Comparison of ENCODE assay signal across 18 cellular contexts in the genomic region with DNA sequence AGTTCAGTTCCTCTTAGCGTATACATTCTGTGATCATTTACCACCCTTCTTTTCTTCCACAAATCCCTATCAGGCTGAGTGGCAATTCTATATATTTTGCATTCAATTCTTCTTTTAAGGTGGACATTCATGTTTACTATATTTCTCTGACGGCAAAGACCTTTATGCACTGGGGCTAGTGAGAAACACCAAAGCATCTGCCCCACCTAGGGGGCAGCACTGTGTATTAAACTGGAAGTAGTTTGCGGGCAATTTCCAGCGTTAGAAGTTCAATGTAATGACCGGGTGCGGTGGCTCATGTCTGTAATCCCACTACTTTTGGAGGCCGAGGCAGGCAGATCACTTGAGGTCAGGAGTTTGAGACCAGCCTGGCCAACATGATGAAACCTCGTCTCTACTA.
A peak's percentile ranks its signal among the peaks of the same experiment; 100 is the strongest.
DNase-seq lines count a peak whose midpoint lies in the region; ATAC-seq and TF ChIP-seq lines count a peak whose summit lies in the region.
"Had no signal": no experiment of that assay in that cellular context is flagged by ENCODE, and none has a peak within 500 bp of the region (broad histone marks: within the 10 kb centered on the region; RNA-seq: fewer than 3 reads in every experiment).

No MANE protein-coding gene starts in this region.

- no peak overlapping the region for H2AFZ ChIP-seq in KMS-11 (ENCODE audit: low read depth)
- H2AFZ ChIP-seq: PC-9 had no signal

- H3K27ac ChIP-seq in C4-2B (no peak overlapping the region), KMS-11 (no peak overlapping the region), brain microvascular endothelial cell (no peak overlapping the region), iPS DF 6.9 (ENCODE audit: low read length) (no peak overlapping the region)
- H3K27ac ChIP-seq: BLaER1, PC-9, SJSA1 had no signal

- no peak overlapping the region for H3K27ac Mint-ChIP-seq in activated T-cell treated with anti-CD3 and anti-CD28 coated beads, Interleukin-2, amount 50 U/mL, for 24 hours
- H3K27ac Mint-ChIP-seq: CD8-positive, alpha-beta memory T cell had no signal

- H3K36me3 ChIP-seq in KMS-11 (ENCODE audit: insufficient read depth) = no peaks in the 10 kb centered on the region
- H3K36me3 ChIP-seq in brain microvascular endothelial cell (replicated peaks) = no peaks in the 10 kb centered on the region
- no peaks in the 10 kb centered on the region for H3K36me3 ChIP-seq in iPS DF 6.9 (ENCODE audit: control insufficient read depth, insufficient read depth, low read length)
- H3K36me3 ChIP-seq: BLaER1, SJSA1 had no signal

- no peaks in the 10 kb centered on the region for H3K79me2 ChIP-seq in KMS-11 (ENCODE audit: insufficient read depth, low read depth)

- DNase-seq in brain microvascular endothelial cell (no peak), iPS DF 6.9 (ENCODE audit: low read depth, low spot score) (peak; percentile 18), T1000 (lab: John Stamatoyannopoulos, UW) (no peak)
- no peak for DNase-seq in activated T-cell treated with anti-CD3 and anti-CD28 coated beads, Interleukin-2, amount 50 U/mL, for 24 hours
- no peak for DNase-seq in activated CD4-positive, alpha-beta T cell treated with anti-CD3 and anti-CD28 coated beads for 48 hours
- DNase-seq: CD8-positive, alpha-beta memory T cell; Karpas-422; MM.1S; NCI-H1105 treated with DMSO at 0.1 percent for 48 hours; NCI-H187; NCI-H526 treated with DMSO at 0.1 percent for 48 hours; PC-9; SW 1271 had no signal

- H3K36me3 Mint-ChIP-seq in activated T-cell treated with anti-CD3 and anti-CD28 coated beads, Interleukin-2, amount 50 U/mL, for 24 hours (ENCODE audit: low read depth) = no peaks in the 10 kb centered on the region
- H3K36me3 Mint-ChIP-seq: CD8-positive, alpha-beta memory T cell had no signal

- H3K4me3 Mint-ChIP-seq in activated T-cell treated with anti-CD3 and anti-CD28 coated beads, Interleukin-2, amount 50 U/mL, for 24 hours = no peak overlapping the region
- H3K4me3 Mint-ChIP-seq: CD8-positive, alpha-beta memory T cell had no signal

- ATAC-seq in GM18868 (IDR thresholded peaks at IDR 0.05; ENCODE audit: unreplicated experiment) = no peak

- no peaks in the 10 kb centered on the region for H3K9me3 ChIP-seq in iPS DF 6.9 (ENCODE audit: control insufficient read depth, insufficient read depth, low read length)
- H3K9me3 ChIP-seq: BLaER1, SJSA1 had no signal

- H3K27me3 ChIP-seq in KMS-11 (ENCODE audit: insufficient read depth, low read depth) (no peaks in the 10 kb centered on the region), brain microvascular endothelial cell (replicated peaks) (no peaks in the 10 kb centered on the region), iPS DF 6.9 (ENCODE audit: control insufficient read depth, insufficient read depth, low read length) (no peaks in the 10 kb centered on the region)
- H3K27me3 ChIP-seq: BLaER1 had no signal

- no peaks in the 10 kb centered on the region for H3K4me1 Mint-ChIP-seq in activated T-cell treated with anti-CD3 and anti-CD28 coated beads, Interleukin-2, amount 50 U/mL, for 24 hours (ENCODE audit: low read depth)
- H3K4me1 Mint-ChIP-seq: CD8-positive, alpha-beta memory T cell had no signal

- TF ChIP-seq CTCF in C4-2B (conservative IDR thresholded peaks at IDR 0.05) (peak; percentile 32), KMS-11 (conservative IDR thresholded peaks at IDR 0.05; ENCODE audit: low read depth, low read length) (peak; percentile 28; the same call in 1 of the 2 replicates), brain microvascular endothelial cell (IDR thresholded peaks at IDR 0.05; ENCODE audit: low read depth, low read length, missing control alignments) (peak; percentile 19)

- H3K4me3 ChIP-seq in KMS-11 (IDR thresholded peaks at IDR 0.05; ENCODE audit: insufficient read depth, low read depth, low read length) (no peak overlapping the region), brain microvascular endothelial cell (ENCODE audit: low read depth, low read length) (no peak overlapping the region), iPS DF 6.9 (ENCODE audit: low read length) (no peak overlapping the region)
- H3K4me3 ChIP-seq: BLaER1, PC-9, SJSA1 had no signal

- H3K4me1 ChIP-seq in KMS-11 (ENCODE audit: low read depth, poor library complexity, severe bottlenecking) (peaks cover under 1% of the 10 kb centered on the region), iPS DF 6.9 (ENCODE audit: control insufficient read depth, insufficient read depth, low read length) (no peaks in the 10 kb centered on the region)
- H3K4me1 ChIP-seq: BLaER1, SJSA1 had no signal

- no CpG with 5 or more reads among the region's 8 CpGs for WGBS in iPS DF 6.9 (ENCODE audit: insufficient coverage, insufficient read length)

- H3K9me3 Mint-ChIP-seq in activated T-cell treated with anti-CD3 and anti-CD28 coated beads, Interleukin-2, amount 50 U/mL, for 24 hours = peaks cover 9% of the 10 kb centered on the region

- no peak overlapping the region for H3K4me2 ChIP-seq in KMS-11
- H3K4me2 ChIP-seq: BLaER1, PC-9 had no signal

- no peaks in the 10 kb centered on the region for H4K20me1 ChIP-seq in KMS-11 (ENCODE audit: insufficient read depth)
- H4K20me1 ChIP-seq: BLaER1 had no signal

- in situ Hi-C loops in brain microvascular endothelial cell (cut with HindIII; ENCODE audit: low pct_ligation_motif_present, low sequenced_read_pairs) = no loop called here

- H3K9ac ChIP-seq in KMS-11 = no peak overlapping the region
- H3K9ac ChIP-seq: BLaER1 had no signal

- no peaks in the 10 kb centered on the region for H3K27me3 Mint-ChIP-seq in activated T-cell treated with anti-CD3 and anti-CD28 coated beads, Interleukin-2, amount 50 U/mL, for 24 hours
- H3K27me3 Mint-ChIP-seq: CD8-positive, alpha-beta memory T cell had no signal
